15 cellular contexts compared by ENCODE assay signal in genomic region chr6:136039185-136039584, GRCh38.
DNase-seq lines count a peak whose midpoint lies in the region; ATAC-seq, FAIRE-seq and TF ChIP-seq lines count a peak whose summit lies in the region.
"Had no signal": no experiment of that assay in that cellular context is flagged by ENCODE, and none has a peak within 500 bp of the region (broad histone marks: within the 10 kb centered on the region; RNA-seq: fewer than 3 reads in every experiment).

No MANE protein-coding gene starts in this region.

- DNase-seq in HFFc6 (no peak), kidney (peak; percentile 57), stomach (no peak), NCI-H524 (lab: John Stamatoyannopoulos, UW) (no peak)
- DNase-seq: activated gamma-delta T cell; NCI-H2029; NCI-H526 treated with DMSO at 0.1 percent for 48 hours; PC-3; stimulated activated CD4-positive, alpha-beta T cell treated with anti-CD3 and anti-CD28 coated beads, Interleukin-2, amount 100 ng/mL, for 24 hours had no signal

- ATAC-seq in GM21529 (IDR thresholded peaks at IDR 0.05; ENCODE audit: unreplicated experiment) = no peak
- no peak for ATAC-seq in HG03175 (IDR thresholded peaks at IDR 0.05; ENCODE audit: unreplicated experiment)
- ATAC-seq in HG02938 (IDR thresholded peaks at IDR 0.05; ENCODE audit: unreplicated experiment) = no peak
- ATAC-seq: PC-3 had no signal

- H3K27ac ChIP-seq in kidney (ENCODE audit: low read depth in 2 of 2, low read length in 2 of 2) (no peak overlapping the region), stomach (peak overlapping the region in 4 of 5 donors; percentile 56 to 77 (median 67))

- no peak for TF ChIP-seq EP300 in stomach (IDR thresholded peaks at IDR 0.05)

- H3K36me3 ChIP-seq in endocrine pancreas (ENCODE audit: control insufficient read depth, insufficient read depth, low read length) = no peaks in the 10 kb centered on the region
- no peaks in the 10 kb centered on the region for H3K36me3 ChIP-seq in kidney (ENCODE audit: control insufficient read depth in 1 of 2, insufficient read depth in 2 of 2, low read length in 2 of 2)
- H3K36me3 ChIP-seq in stomach = no peaks in the 10 kb centered on the region

- 59 to 77% (median 75%) methylated on average over 4 of the region's 4 CpGs for WGBS in stomach, 5 donors

- H3K4me1 ChIP-seq in endocrine pancreas (ENCODE audit: control insufficient read depth, insufficient read depth, low read length) (no peaks in the 10 kb centered on the region), kidney (ENCODE audit: control insufficient read depth in 1 of 2, insufficient read depth in 1 of 2, low read depth in 1 of 2, low read length in 2 of 2) (peaks cover 0 to 8% of the 10 kb centered on the region in 2 donors), stomach (peaks cover 13 to 50% (median 30%) of the 10 kb centered on the region in 4 donors)

- intact Hi-C loops in kidney (cut with DNase I) = no loop called here
- intact Hi-C loops in stomach (cut with DNase I; ENCODE audit: low total_unique reads) = no loop called here

- no peak for TF ChIP-seq POLR2A in stomach (IDR thresholded peaks at IDR 0.05)

- 0 out of 2 replicates have a peak, but pooled peaks cover 2% of the 10 kb centered on the region for H3K27me3 Mint-ChIP-seq in HFFc6 (ENCODE audit: insufficient read depth)

- TF ChIP-seq CTCF in HFFc6 (IDR thresholded peaks at IDR 0.05) = no peak
- no peak for TF ChIP-seq CTCF in kidney (IDR thresholded peaks at IDR 0.05; ENCODE audit: borderline replicate concordance, extremely low read depth, insufficient read depth)
- TF ChIP-seq CTCF in stomach (IDR thresholded peaks at IDR 0.05) = no peak

- H3K4me1 Mint-ChIP-seq in HFFc6 (ENCODE audit: low read depth) = peaks cover 72% of the 10 kb centered on the region

- H3K4me3 Mint-ChIP-seq in HFFc6 = peak overlapping the region; percentile 67; the same call in 1 of the 2 replicates

- peak overlapping the region; percentile 7 for H3K4me3 ChIP-seq in endocrine pancreas (ENCODE audit: control insufficient read depth, insufficient read depth, low read length)
- H3K4me3 ChIP-seq in kidney (ENCODE audit: low read length in 2 of 2) = peak overlapping the region; percentile 48 to 51
- peak overlapping the region; percentile 17 to 42 (median 35) for H3K4me3 ChIP-seq in stomach

- no peak for FAIRE-seq in kidney (lab: Jason Lieb, UNC)
- FAIRE-seq: endometrium had no signal

- H3K27ac Mint-ChIP-seq in HFFc6 = no peak overlapping the region; the same call in 1 of the 2 replicates

- no peak overlapping the region for H3K9ac ChIP-seq in endocrine pancreas (ENCODE audit: control insufficient read depth, insufficient read depth, low read length)
- no peak overlapping the region for H3K9ac ChIP-seq in kidney (ENCODE audit: low read length in 2 of 2)

- H3K9me3 Mint-ChIP-seq in HFFc6 = no peaks in the 10 kb centered on the region
- H3K9me3 Mint-ChIP-seq: brain had no signal

- peaks cover 13% of the 10 kb centered on the region; the same call in 1 of the 2 replicates for H3K36me3 Mint-ChIP-seq in HFFc6 (ENCODE audit: low read depth)
- H3K36me3 Mint-ChIP-seq: brain had no signal

- H3K9me3 ChIP-seq in endocrine pancreas (ENCODE audit: control insufficient read depth, low read length) (no peaks in the 10 kb centered on the region), kidney (ENCODE audit: control insufficient read depth in 1 of 2, low read length in 2 of 2) (no peaks in the 10 kb centered on the region), stomach (no peaks in the 10 kb centered on the region)

- H3K27me3 ChIP-seq in endocrine pancreas (ENCODE audit: control insufficient read depth, insufficient read depth, low read length) (no peaks in the 10 kb centered on the region), stomach (no peaks in the 10 kb centered on the region)

Comparison
In these comparisons a context has a peak if more than half of its experiments do, and no peak if none do; other contexts are left out.
1. H3K27ac ChIP-seq: peak in stomach (4 of 5); none in kidney (0 of 2).
2. Peak in every context shown above with its lines, with median percentiles within 50 percentile points of each other: H3K4me3 ChIP-seq.